9 cellular contexts compared by ENCODE assay signal in the genomic region with DNA sequence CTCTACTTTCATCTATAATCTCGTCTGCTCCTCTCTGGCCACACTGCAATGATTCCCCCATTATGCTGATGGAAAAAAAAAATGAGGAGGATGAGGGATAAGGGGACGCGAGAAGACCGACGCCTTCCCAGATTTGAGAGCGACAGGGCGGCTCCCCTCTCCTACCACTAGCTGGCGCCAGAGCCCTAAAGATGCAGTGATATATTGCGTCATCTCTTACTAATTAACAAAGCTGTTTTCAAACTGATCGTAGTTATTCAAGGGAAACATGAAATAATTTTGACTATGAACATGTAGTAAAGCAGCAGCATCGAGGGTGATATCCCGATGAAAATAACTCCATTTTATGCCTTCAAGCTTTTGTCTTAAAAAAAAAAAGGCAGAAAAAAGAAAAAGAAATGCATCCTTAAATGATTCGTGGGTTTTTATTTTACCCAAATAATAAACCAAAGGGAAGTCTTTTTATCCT. TPM values are rescaled to one million over a fixed set of nuclear protein-coding genes. Genes with fewer than 3 reads are reported as not detected.
DNase-seq lines count a peak whose midpoint lies in the region; ATAC-seq, FAIRE-seq and TF ChIP-seq lines count a peak whose summit lies in the region.
"Had no signal": no experiment of that assay in that cellular context is flagged by ENCODE, and none has a peak within 500 bp of the region (broad histone marks: within the 10 kb centered on the region; RNA-seq: fewer than 3 reads in every experiment).

No MANE protein-coding gene starts in this region.

- intact Hi-C loops in CD14-positive monocyte (cut with micrococcal nuclease) (loop anchor here (2.0 to 10.0 kb wide), 7 partner anchors 48 to 450 kb away; a partner anchor contains a TSS), endothelial cell of umbilical vein (cut with micrococcal nuclease) (loop anchor here (1.0 to 10.0 kb wide), 12 partner anchors 88 to 599 kb away; a partner anchor contains a TSS), mucosa of descending colon (cut with DNase I, micrococcal nuclease) (loop anchor here (5.0 to 10.0 kb wide), 4 partner anchors 98 to 250 kb away; a partner anchor contains a TSS)

- BruUV-seq in endothelial cell of umbilical vein (replicated peaks; lab: Mats Ljungman, UMichigan), result no TSS peak

- no peaks in the 10 kb centered on the region for H3K79me2 ChIP-seq in endothelial cell of umbilical vein (ENCODE audit: control insufficient read depth, insufficient read depth, low read length)

- H3K27me3 Mint-ChIP-seq in CD14-positive monocyte (ENCODE audit: low read depth in 3 of 3), result no peaks in the 10 kb centered on the region
- H3K27me3 Mint-ChIP-seq in activated CD8-positive, alpha-beta memory T cell treated with anti-CD3 and anti-CD28 coated beads, Interleukin-2, amount 10 ng/mL, durations not matched to agents 7 days and 5 days, result peaks cover 4% of the 10 kb centered on the region

- CTCF ChIA-PET in activated CD8-positive, alpha-beta memory T cell treated with anti-CD3 and anti-CD28 coated beads, Interleukin-2, amount 10 ng/mL, durations not matched to agents 7 days and 5 days (lab: Charles Lee), result interaction anchor here (0.6 to 7.8 kb wide), 61 partner anchors 9 to 601 kb away, joined by 3 to 162 read pairs (median 5); a partner anchor contains a TSS
- CTCF ChIA-PET in endothelial cell of umbilical vein (lab: Charles Lee), result interaction anchor here (0.6 to 5.9 kb wide), 82 partner anchors 9 to 1044 kb away, joined by 3 to 166 read pairs (median 6); a partner anchor contains a TSS

- H3K4me1 ChIP-seq in endothelial cell of umbilical vein (ENCODE audit: control insufficient read depth, extremely low read depth, insufficient read depth, low read length) (peaks cover 51% of the 10 kb centered on the region), mucosa of descending colon (ENCODE audit: low read depth) (peaks cover 24% of the 10 kb centered on the region)

- TF ChIP-seq CTCF in CD14-positive monocyte (IDR thresholded peaks at IDR 0.05) (peak; percentile 100), endothelial cell of umbilical vein (IDR thresholded peaks at IDR 0.05; ENCODE audit: extremely low read depth in 1 of 2, insufficient read depth in 1 of 2, low read depth in 1 of 2, low read length in 2 of 2) (peak; percentile 99 to 100), mucosa of descending colon (IDR thresholded peaks at IDR 0.05) (peak; percentile 96)

- peak; percentile 60 for DNase-seq in CD14-positive monocyte (ENCODE audit: low spot score)
- DNase-seq in HT1080 (ENCODE audit: low read depth), result peak; percentile 84
- peak; percentile 53 for DNase-seq in NK-92 treated with Interleukin-12 subunit alpha and Interleukin-12 subunit beta, amount 100 ng/mL, for 24 hours (lab: John Stamatoyannopoulos, UW)
- DNase-seq in activated CD8-positive, alpha-beta memory T cell treated with anti-CD3 and anti-CD28 coated beads, Interleukin-2, amount 10 ng/mL, durations not matched to agents 7 days and 5 days, result peak; percentile 86
- DNase-seq in endothelial cell of umbilical vein (ENCODE audit: low read depth, low spot score), result peak; percentile 92
- DNase-seq in mucosa of descending colon, result peak; percentile 77 to 92 (median 87)
- DNase-seq in stimulated activated CD8-positive, alpha-beta memory T cell treated with anti-CD3 and anti-CD28 coated beads, Interleukin-2, amount 100 ng/mL, for 1 hour (ENCODE audit: low read depth in 2 of 2), result peak; percentile 55 to 67

- no peaks in the 10 kb centered on the region for H3K36me3 Mint-ChIP-seq in CD14-positive monocyte
- H3K36me3 Mint-ChIP-seq in activated CD8-positive, alpha-beta memory T cell treated with anti-CD3 and anti-CD28 coated beads, Interleukin-2, amount 10 ng/mL, durations not matched to agents 7 days and 5 days, result peaks cover 2% of the 10 kb centered on the region

- peaks cover 18% of the 10 kb centered on the region for H3K4me1 Mint-ChIP-seq in CD14-positive monocyte
- H3K4me1 Mint-ChIP-seq in activated CD8-positive, alpha-beta memory T cell treated with anti-CD3 and anti-CD28 coated beads, Interleukin-2, amount 10 ng/mL, durations not matched to agents 7 days and 5 days, result peaks cover 37% of the 10 kb centered on the region

- H2AFZ ChIP-seq in endothelial cell of umbilical vein (ENCODE audit: low read depth, low read length), result peak overlapping the region; percentile 94

- no peaks in the 10 kb centered on the region for H3K9me3 ChIP-seq in endothelial cell of umbilical vein (replicated peaks; ENCODE audit: control insufficient read depth, insufficient read depth, low read length)
- H3K9me3 ChIP-seq in mucosa of descending colon, result no peaks in the 10 kb centered on the region

- peak overlapping the region; percentile 91 for H3K27ac ChIP-seq in endothelial cell of umbilical vein (ENCODE audit: insufficient read depth, low read depth, low read length)

- peak; percentile 67 for FAIRE-seq in endothelial cell of umbilical vein (lab: Jason Lieb, UNC)

- H3K9me1 ChIP-seq in endothelial cell of umbilical vein (replicated peaks; ENCODE audit: control insufficient read depth, extremely low read depth, insufficient read depth, low read length), result no peaks in the 10 kb centered on the region

- H3K9ac ChIP-seq in endothelial cell of umbilical vein (replicated peaks; ENCODE audit: extremely low read depth, insufficient read depth, low read length), result peak overlapping the region; percentile 83

- H3K36me3 ChIP-seq in endothelial cell of umbilical vein (ENCODE audit: control insufficient read depth in 2 of 2, extremely low read depth in 1 of 2, insufficient read depth in 2 of 2, low read length in 2 of 2) (no peaks in the 10 kb centered on the region), mucosa of descending colon (ENCODE audit: low read depth) (no peaks in the 10 kb centered on the region)

- H3K27ac Mint-ChIP-seq in CD14-positive monocyte, result no peak overlapping the region
- H3K27ac Mint-ChIP-seq in activated CD8-positive, alpha-beta memory T cell treated with anti-CD3 and anti-CD28 coated beads, Interleukin-2, amount 10 ng/mL, durations not matched to agents 7 days and 5 days, result no peak overlapping the region
- H3K27ac Mint-ChIP-seq: T-helper 1 cell treated with Interleukin-12 subunit alpha and Interleukin-12 subunit beta and Interleukin-4 antibody, amounts not matched to agents 30 μg/mL and 1 μg/mL, for 36 hours had no signal

- no peaks in the 10 kb centered on the region for H4K20me1 ChIP-seq in endothelial cell of umbilical vein (replicated peaks; ENCODE audit: control insufficient read depth, extremely low read depth, insufficient read depth, low read length)

- H3K9me3 Mint-ChIP-seq in CD14-positive monocyte, result no peaks in the 10 kb centered on the region
- no peaks in the 10 kb centered on the region for H3K9me3 Mint-ChIP-seq in activated CD8-positive, alpha-beta memory T cell treated with anti-CD3 and anti-CD28 coated beads, Interleukin-2, amount 10 ng/mL, durations not matched to agents 7 days and 5 days (ENCODE audit: low read depth)
- H3K9me3 Mint-ChIP-seq: T-helper 1 cell treated with Interleukin-12 subunit alpha and Interleukin-12 subunit beta and Interleukin-4 antibody, amounts not matched to agents 30 μg/mL and 1 μg/mL, for 36 hours had no signal

- H3K4me2 ChIP-seq in endothelial cell of umbilical vein (ENCODE audit: insufficient read depth, low read length), result peak overlapping the region; percentile 59

- peak overlapping the region in 1 of 3 experiments; percentile 26 for H3K4me3 ChIP-seq in endothelial cell of umbilical vein (replicated peaks in 1 of 3; ENCODE audit: insufficient read depth in 1 of 3, low read depth in 1 of 3, low read length in 3 of 3)
- no peak overlapping the region for H3K4me3 ChIP-seq in mucosa of descending colon

- ATAC-seq in GM19438 (IDR thresholded peaks at IDR 0.05; ENCODE audit: low read depth, unreplicated experiment), result peak; percentile 53
- peak; percentile 78 for ATAC-seq in activated CD8-positive, alpha-beta memory T cell treated with anti-CD3 and anti-CD28 coated beads, Interleukin-2, amount 10 ng/mL, durations not matched to agents 7 days and 5 days
- peak; percentile 84 for ATAC-seq in mucosa of descending colon

- no peaks in the 10 kb centered on the region for H3K27me3 ChIP-seq in endothelial cell of umbilical vein (ENCODE audit: control insufficient read depth in 2 of 2, insufficient read depth in 2 of 2, low read length in 2 of 2)

- dilution Hi-C loops in endothelial cell of umbilical vein (cut with MboI; ENCODE audit: extremely low pct_ligation_motif_present, low sequenced_read_pairs), result loop anchor here (10.0 kb wide), 2 partner anchors 90 to 230 kb away; a partner anchor contains a TSS

- POLR2A ChIA-PET in endothelial cell of umbilical vein (lab: Charles Lee), result interaction anchor here (0.7 to 2.1 kb wide), 4 partner anchors 47 to 474 kb away, joined by 3 to 10 read pairs (median 4); no protein-coding TSS in a partner anchor

- no peak for TF ChIP-seq POLR2A in endothelial cell of umbilical vein (IDR thresholded peaks at IDR 0.05; ENCODE audit: low read depth, low read length)

- H3K4me3 Mint-ChIP-seq in CD14-positive monocyte, result no peak overlapping the region
- no peak overlapping the region for H3K4me3 Mint-ChIP-seq in activated CD8-positive, alpha-beta memory T cell treated with anti-CD3 and anti-CD28 coated beads, Interleukin-2, amount 10 ng/mL, durations not matched to agents 7 days and 5 days
- H3K4me3 Mint-ChIP-seq: T-helper 1 cell treated with Interleukin-12 subunit alpha and Interleukin-12 subunit beta and Interleukin-4 antibody, amounts not matched to agents 30 μg/mL and 1 μg/mL, for 36 hours had no signal

TF ChIP-seq in endothelial cell of umbilical vein, 7 proteins besides CTCF, POLR2A, EP300 and RAD21 (continues in another document):
- TF ChIP-seq MYC (IDR thresholded peaks at IDR 0.05; ENCODE audit: low read depth, low read length) (no peak), EZH2 (IDR thresholded peaks at IDR 0.05; ENCODE audit: borderline replicate concordance, low read depth, low read length, severe bottlenecking) (no peak), POLR2AphosphoS5 (IDR thresholded peaks at IDR 0.05; ENCODE audit: insufficient read depth, low read depth, low read length) (peak; percentile 22)

RNA-seq across cellular contexts. Expression of a gene that starts 48.0 kb away (rescaled TPM):
- 10 to 100 TPM; 26.5 to 43.0 TPM for polyA plus RNA-seq in CD14-positive monocyte
- 38.1 and 44.1 TPM in 2 replicates for total RNA-seq in HT1080 (2014; rRNA removed; shearing (Covaris generic))
- polyA plus RNA-seq in HT1080 (2015; cell fraction: cytosol; rRNA removed), result 359 and 453 TPM in 2 replicates
- polyA plus RNA-seq in HT1080 (2015; cell fraction: nucleus; rRNA removed), result 295 and 305 TPM in 2 replicates
- total RNA-seq in activated CD8-positive, alpha-beta memory T cell treated with anti-CD3 and anti-CD28 coated beads, Interleukin-2, amount 10 ng/mL, durations not matched to agents 7 days and 5 days, result 100 to 1,000 TPM; 298 to 320 TPM
- total RNA-seq in endothelial cell of umbilical vein, result 316 and 322 TPM in 2 replicates
- polyA plus RNA-seq in endothelial cell of umbilical vein, result 28.0 and 57.5 TPM in 2 replicates
- polyA plus RNA-seq in endothelial cell of umbilical vein (2011; cell fraction: cytosol; rRNA removed), result 143 and 159 TPM in 2 replicates
- 136 and 204 TPM in 2 replicates for polyA plus RNA-seq in endothelial cell of umbilical vein (2011; cell fraction: nucleus; rRNA removed)
- polyA plus RNA-seq in endothelial cell of umbilical vein (2012), result 422 and 615 TPM in 2 replicates
- polyA minus RNA-seq in endothelial cell of umbilical vein, result 35.6 and 37.0 TPM in 2 replicates
- 18.1 TPM for polyA minus RNA-seq in endothelial cell of umbilical vein (2011; cell fraction: cytosol; rRNA and poly(A)+ RNA removed)
- 70.6 and 119 TPM in 2 replicates for polyA minus RNA-seq in endothelial cell of umbilical vein (2011; cell fraction: nucleus; rRNA and poly(A)+ RNA removed)
- 100 to 1,000 TPM; 133 to 169 (median 151) TPM for total RNA-seq in mucosa of descending colon
